In the genomic region with DNA sequence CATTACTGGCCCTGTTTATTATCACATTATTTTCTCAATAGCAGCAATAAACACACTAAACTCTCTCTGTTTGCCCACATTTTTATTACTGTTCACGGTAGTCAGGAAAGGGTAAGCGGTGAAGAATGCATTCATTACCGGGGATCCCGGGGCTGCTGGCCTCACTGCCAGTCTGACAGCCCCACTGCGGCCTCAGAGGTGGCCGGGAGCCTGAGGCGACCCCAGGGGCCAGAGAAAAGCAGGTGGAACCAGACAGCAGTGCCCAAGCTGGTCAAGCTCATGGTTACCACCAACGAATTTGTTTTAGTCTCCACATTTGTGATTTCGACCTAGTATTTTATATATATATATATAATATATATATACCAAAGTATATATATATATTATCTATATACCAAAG, we compare ENCODE assay signal across 33 cellular contexts.
"Had no signal": no experiment of that assay in that cellular context is flagged by ENCODE, and none has a peak within 500 bp of the region (broad histone marks: within the 10 kb centered on the region; RNA-seq: fewer than 3 reads in every experiment).

No MANE protein-coding gene starts in this region.

- H3K4me2 ChIP-seq: KMS-11 had no signal

- DNase-seq: Karpas-422, Kasumi-1, KG1, MG63, MM.1S, MV-4-11, NCI-H1048, NCI-H1092, NCI-H1092 treated with DMSO at 0.1 percent for 48 hours, NCI-H1105, NCI-H1105 treated with DMSO at 0.1 percent for 48 hours, NCI-H1417 treated with DMSO at 0.1 percent for 48 hours, NCI-H1436, NCI-H1436 treated with DMSO at 0.1 percent for 48 hours, NCI-H146, NCI-H1694, NCI-H1694 treated with DMSO at 0.1 percent for 48 hours, NCI-H187, NCI-H187 treated with DMSO at 0.1 percent for 48 hours, NCI-H1930, NCI-H2029, NCI-H2029 treated with DMSO at 0.1 percent for 48 hours, NCI-H2081, NCI-H2081 treated with DMSO at 0.1 percent for 48 hours, NCI-H2107, NCI-H2171, NCI-H2227 treated with DMSO at 0.1 percent for 48 hours, NCI-H226, NCI-H345, NCI-H446, NCI-H446 treated with DMSO at 0.1 percent for 48 hours, NCI-H510A had no signal

- H3K36me3 ChIP-seq: MG63 had no signal

- H3K27me3 ChIP-seq: MG63 had no signal

- H3K4me3 ChIP-seq: MG63 had no signal

- H3K9me3 ChIP-seq: MG63 had no signal

- H3K9ac ChIP-seq: KMS-11 had no signal

- H3K27ac ChIP-seq: KMS-11 had no signal
